ENCODE assay signal across 12 cellular contexts in genomic region chr12:848519-849191, GRCh38.
DNase-seq lines count a peak whose midpoint lies in the region; ATAC-seq and TF ChIP-seq lines count a peak whose summit lies in the region.
"Had no signal": no experiment of that assay in that cellular context is flagged by ENCODE, and none has a peak within 500 bp of the region (broad histone marks: within the 10 kb centered on the region; RNA-seq: fewer than 3 reads in every experiment).

No MANE protein-coding gene starts in this region.

- H3K9me3 ChIP-seq in trophoblast cell (ENCODE audit: insufficient read depth, low read depth, low read length), result no peaks in the 10 kb centered on the region
- H3K9me3 ChIP-seq: sigmoid colon had no signal

- H3K79me1 ChIP-seq in trophoblast cell (ENCODE audit: low read length), result no peaks in the 10 kb centered on the region

- no peak overlapping the region for H2BK5ac ChIP-seq in trophoblast cell (ENCODE audit: low read depth, low read length, poor library complexity)

- no peaks in the 10 kb centered on the region for H3K27me3 ChIP-seq in trophoblast cell (ENCODE audit: insufficient read depth, low read length)
- H3K27me3 ChIP-seq: sigmoid colon had no signal

- H2AK5ac ChIP-seq in trophoblast cell (ENCODE audit: low read length), result no peak overlapping the region

- no peak overlapping the region for H2BK120ac ChIP-seq in trophoblast cell (ENCODE audit: insufficient read depth, low read length, poor library complexity)

- no peak overlapping the region for H2AFZ ChIP-seq in trophoblast cell (ENCODE audit: insufficient read depth, low read length, poor library complexity)

- H3K79me2 ChIP-seq in trophoblast cell (ENCODE audit: control insufficient read depth, insufficient read depth, low read length, poor library complexity), result no peaks in the 10 kb centered on the region

- no peak overlapping the region for H4K91ac ChIP-seq in trophoblast cell (ENCODE audit: low read depth, low read length)

- no peak overlapping the region for H3K4me2 ChIP-seq in trophoblast cell (ENCODE audit: low read length)

- H3K4me1 ChIP-seq in trophoblast cell (ENCODE audit: control insufficient read depth in 1 of 2, insufficient read depth in 2 of 2, low read length in 2 of 2), result no peaks in the 10 kb centered on the region

- no peak for TF ChIP-seq CTCF in cardiac fibroblast (IDR thresholded peaks at IDR 0.05; ENCODE audit: low read depth, low read length)

- ATAC-seq in HG02870 (IDR thresholded peaks at IDR 0.05; ENCODE audit: unreplicated experiment) (no peak), GM21825 (IDR thresholded peaks at IDR 0.05; ENCODE audit: unreplicated experiment) (no peak), HG02642 (IDR thresholded peaks at IDR 0.05; ENCODE audit: poor library complexity, unreplicated experiment) (no peak)

- H3K23ac ChIP-seq in trophoblast cell (ENCODE audit: low read length), result peak overlapping the region; percentile 100

- no peaks in the 10 kb centered on the region for H3K36me3 ChIP-seq in trophoblast cell (ENCODE audit: control insufficient read depth in 1 of 2, insufficient read depth in 2 of 2, low read length in 2 of 2)
- H3K36me3 ChIP-seq: sigmoid colon had no signal

- no CpG with 5 or more reads among the region's 3 CpGs for WGBS in trophoblast cell (ENCODE audit: extremely low coverage, insufficient coverage, insufficient read length)

- no peak overlapping the region for H3K9ac ChIP-seq in trophoblast cell (ENCODE audit: low read length)

- no peak overlapping the region for H3K14ac ChIP-seq in trophoblast cell (ENCODE audit: low read length)

- H3K4ac ChIP-seq in trophoblast cell (ENCODE audit: low read depth, low read length), result no peak overlapping the region

- H2BK12ac ChIP-seq in trophoblast cell (ENCODE audit: low read length), result no peak overlapping the region

- H3K18ac ChIP-seq in trophoblast cell (ENCODE audit: low read length), result no peak overlapping the region

- no peak overlapping the region for H3K27ac ChIP-seq in trophoblast cell (ENCODE audit: low read depth, low read length)
- H3K27ac ChIP-seq: sigmoid colon had no signal

- no peak overlapping the region for H4K8ac ChIP-seq in trophoblast cell (ENCODE audit: low read depth, low read length)

- H3K4me3 ChIP-seq in cardiac fibroblast (replicated peaks in 1 of 2; ENCODE audit: low read depth in 2 of 2, low read length in 2 of 2), result no peak overlapping the region
- no peak overlapping the region for H3K4me3 ChIP-seq in trophoblast cell (ENCODE audit: low read depth, low read length)
- H3K4me3 ChIP-seq: sigmoid colon had no signal

- peak; percentile 11 for DNase-seq in EH (ENCODE audit: low read depth)
- peak; percentile 5 for DNase-seq in M059J (ENCODE audit: low read depth)
- DNase-seq in cardiac fibroblast (ENCODE audit: low read depth in 2 of 2), result peak; percentile 28 to 72
- DNase-seq in trophoblast cell, result peak in 1 of 2 donors; percentile 8
- no peak for DNase-seq in DMS114 treated with DMSO at 0.1 percent for 48 hours (lab: John Stamatoyannopoulos, UW; ENCODE audit: unreplicated experiment)
- DNase-seq: activated effector memory CD4-positive, alpha-beta T cell treated with anti-CD3 and anti-CD28 coated beads, Interleukin-2, amount 50 U/mL, for 16 hours; DMS79 treated with DMSO at 0.1 percent for 48 hours; endodermal cell; sigmoid colon had no signal

- no peak overlapping the region for H4K12ac ChIP-seq in trophoblast cell (ENCODE audit: low read depth, low read length)
